15 cellular contexts compared by ENCODE assay signal in genomic region chr3:72127843-72128242, GRCh38.
DNase-seq lines count a peak whose midpoint lies in the region; ATAC-seq and TF ChIP-seq lines count a peak whose summit lies in the region.
"Had no signal": no experiment of that assay in that cellular context is flagged by ENCODE, and none has a peak within 500 bp of the region (broad histone marks: within the 10 kb centered on the region; RNA-seq: fewer than 3 reads in every experiment).

No MANE protein-coding gene starts in this region.

- in situ Hi-C loops in IMR-90 (cut with MboI; ENCODE audit: low sequenced_read_pairs): no loop called here

- H3K9me1 ChIP-seq in IMR-90 (ENCODE audit: insufficient read depth, low read length): no peaks in the 10 kb centered on the region

- H3K9ac ChIP-seq in IMR-90 (ENCODE audit: low read depth, low read length): no peak overlapping the region

- H2AK5ac ChIP-seq in IMR-90 (ENCODE audit: low read depth, low read length): no peak overlapping the region

- peaks cover 7% of the 10 kb centered on the region for H3K27me3 Mint-ChIP-seq in activated T-helper 17 cell treated with anti-CD3 and anti-CD28 coated beads, Interleukin-2, amount 50 U/mL, for 72 hours
- H3K27me3 Mint-ChIP-seq in activated naive CD4-positive, alpha-beta T cell treated with anti-CD3 and anti-CD28 coated beads for 36 hours (ENCODE audit: low read depth): peaks cover 2% of the 10 kb centered on the region
- H3K27me3 Mint-ChIP-seq in chondrocyte (ENCODE audit: low read depth): no peaks in the 10 kb centered on the region

- H4K20me1 ChIP-seq in IMR-90 (ENCODE audit: insufficient read depth, low read length): no peaks in the 10 kb centered on the region

- no peak overlapping the region for H3K14ac ChIP-seq in IMR-90 (replicated peaks; ENCODE audit: low read depth, low read length)

- peak; percentile 49 for DNase-seq in GM03348 (ENCODE audit: low spot score)
- peak; percentile 25 for DNase-seq in IMR-90
- DNase-seq in left lung: no peak
- no peak for DNase-seq in activated naive CD4-positive, alpha-beta T cell treated with anti-CD3 and anti-CD28 coated beads for 36 hours
- DNase-seq in Right ventricle myocardium superior: no peak
- no peak for DNase-seq in chondrocyte (ENCODE audit: low spot score)
- DNase-seq in cardiac septum (ENCODE audit: low spot score): no peak
- DNase-seq: activated CD4-positive, alpha-beta T cell treated with anti-CD3 and anti-CD28 coated beads for 1 hour; CD4-positive, alpha-beta memory T cell; NCI-H1092; NCI-H510A; spleen had no signal

- TF ChIP-seq POLR2A in IMR-90 (IDR thresholded peaks at IDR 0.05; ENCODE audit: low read depth, low read length): no peak

- no peak overlapping the region for H2AFZ ChIP-seq in IMR-90 (replicated peaks; ENCODE audit: low read length, poor library complexity)

- H3K4me2 ChIP-seq in IMR-90 (ENCODE audit: low read depth, low read length): no peak overlapping the region

- no peak overlapping the region for H3K27ac Mint-ChIP-seq in activated T-helper 17 cell treated with anti-CD3 and anti-CD28 coated beads, Interleukin-2, amount 50 U/mL, for 72 hours
- no peak overlapping the region for H3K27ac Mint-ChIP-seq in activated naive CD4-positive, alpha-beta T cell treated with anti-CD3 and anti-CD28 coated beads for 36 hours
- no peak overlapping the region for H3K27ac Mint-ChIP-seq in chondrocyte (ENCODE audit: unreplicated experiment)
- H3K27ac Mint-ChIP-seq: CD4-positive, alpha-beta memory T cell had no signal

- H3K79me1 ChIP-seq in IMR-90 (ENCODE audit: low read depth in 1 of 2, low read length in 2 of 2): no peaks in the 10 kb centered on the region

- H3K27ac ChIP-seq in IMR-90 (ENCODE audit: insufficient read depth, low read length) (no peak overlapping the region), left lung (no peak overlapping the region)
- H3K27ac ChIP-seq: gastroesophageal sphincter, SJSA1, spleen had no signal

- no peak overlapping the region for H2BK5ac ChIP-seq in IMR-90 (ENCODE audit: low read depth, low read length, poor library complexity, severe bottlenecking)

- H3K36me3 Mint-ChIP-seq in activated T-helper 17 cell treated with anti-CD3 and anti-CD28 coated beads, Interleukin-2, amount 50 U/mL, for 72 hours (ENCODE audit: low read depth): no peaks in the 10 kb centered on the region
- H3K36me3 Mint-ChIP-seq in activated naive CD4-positive, alpha-beta T cell treated with anti-CD3 and anti-CD28 coated beads for 36 hours (ENCODE audit: low read depth): no peaks in the 10 kb centered on the region
- H3K36me3 Mint-ChIP-seq in chondrocyte (ENCODE audit: low read depth): peaks cover 1% of the 10 kb centered on the region
- H3K36me3 Mint-ChIP-seq: CD4-positive, alpha-beta memory T cell had no signal

- H3K4ac ChIP-seq in IMR-90 (ENCODE audit: low read depth, low read length): no peak overlapping the region

- no peak for TF ChIP-seq RAD21 in IMR-90 (IDR thresholded peaks at IDR 0.05; ENCODE audit: low read length)

- no peak overlapping the region for H2BK120ac ChIP-seq in IMR-90 (ENCODE audit: low read depth, low read length)

- no peak overlapping the region for H3K18ac ChIP-seq in IMR-90 (ENCODE audit: low read depth, low read length)

- no peak overlapping the region for H3K23ac ChIP-seq in IMR-90 (ENCODE audit: low read depth, low read length)

- H2BK20ac ChIP-seq in IMR-90 (ENCODE audit: low read depth, low read length): no peak overlapping the region

- H3K9me3 ChIP-seq in IMR-90 (ENCODE audit: control insufficient read depth, insufficient read depth, low read length): no peaks in the 10 kb centered on the region; the same call in 1 of the 2 replicates
- no peaks in the 10 kb centered on the region for H3K9me3 ChIP-seq in left lung
- H3K9me3 ChIP-seq: gastroesophageal sphincter, SJSA1 had no signal

- no peaks in the 10 kb centered on the region for H3K4me1 Mint-ChIP-seq in activated T-helper 17 cell treated with anti-CD3 and anti-CD28 coated beads, Interleukin-2, amount 50 U/mL, for 72 hours
- H3K4me1 Mint-ChIP-seq in activated naive CD4-positive, alpha-beta T cell treated with anti-CD3 and anti-CD28 coated beads for 36 hours (ENCODE audit: low read depth): no peaks in the 10 kb centered on the region
- peaks cover 47% of the 10 kb centered on the region for H3K4me1 Mint-ChIP-seq in chondrocyte (ENCODE audit: low read depth)
- H3K4me1 Mint-ChIP-seq: CD4-positive, alpha-beta memory T cell had no signal

- 100% methylated on average over 2 of the region's 3 CpGs; no CpG with 5 or more reads in 1 of the 2 experiments for WGBS in IMR-90 (ENCODE audit: extremely low coverage in 2 of 2, insufficient read length in 1 of 2), 2 experiments

- no peak overlapping the region for H4K91ac ChIP-seq in IMR-90 (ENCODE audit: insufficient read depth, low read depth, low read length)

- H3K36me3 ChIP-seq in IMR-90 (ENCODE audit: control insufficient read depth, insufficient read depth, low read length) (no peaks in the 10 kb centered on the region), left lung (no peaks in the 10 kb centered on the region)
- H3K36me3 ChIP-seq: gastroesophageal sphincter, SJSA1, spleen had no signal

- no peak overlapping the region for H2AK9ac ChIP-seq in IMR-90 (replicated peaks; ENCODE audit: low read depth, low read length, poor library complexity)

- H4K8ac ChIP-seq in IMR-90 (ENCODE audit: low read depth in 2 of 2, low read length in 2 of 2): no peak overlapping the region

- no peak for TF ChIP-seq CTCF in IMR-90 (conservative IDR thresholded peaks at IDR 0.05; ENCODE audit: low read depth, low read length)
- no peak for TF ChIP-seq CTCF in left lung (IDR thresholded peaks at IDR 0.05)
- TF ChIP-seq CTCF in chondrocyte (IDR thresholded peaks at IDR 0.05): no peak

- H3K4me3 ChIP-seq in IMR-90 (ENCODE audit: insufficient read depth, low read depth, low read length) (no peak overlapping the region), left lung (no peak overlapping the region)
- H3K4me3 ChIP-seq: gastroesophageal sphincter, SJSA1, spleen had no signal

- H3K4me1 ChIP-seq in IMR-90 (ENCODE audit: control insufficient read depth, insufficient read depth, low read length) (peaks cover 1% of the 10 kb centered on the region; the same call in 1 of the 2 replicates), left lung (peaks cover 0 to 20% of the 10 kb centered on the region in 2 donors)

- H4K5ac ChIP-seq in IMR-90 (ENCODE audit: low read depth, low read length): no peak overlapping the region

- H3K9me3 Mint-ChIP-seq in activated T-helper 17 cell treated with anti-CD3 and anti-CD28 coated beads, Interleukin-2, amount 50 U/mL, for 72 hours: no peaks in the 10 kb centered on the region
- H3K9me3 Mint-ChIP-seq in activated naive CD4-positive, alpha-beta T cell treated with anti-CD3 and anti-CD28 coated beads for 36 hours: no peaks in the 10 kb centered on the region
- H3K9me3 Mint-ChIP-seq in chondrocyte (ENCODE audit: low read depth): no peaks in the 10 kb centered on the region

- ATAC-seq in IMR-90 (ENCODE audit: low read depth) (no peak), left lung (peak; percentile 55), Right ventricle myocardium superior (ENCODE audit: poor library complexity) (no peak)
- peak; percentile 37 for ATAC-seq in activated T-helper 17 cell treated with anti-CD3 and anti-CD28 coated beads, Interleukin-2, amount 50 U/mL, for 72 hours (replicated peaks)
- ATAC-seq: gastroesophageal sphincter had no signal

- intact Hi-C loops in IMR-90 (cut with micrococcal nuclease): no loop called here
- intact Hi-C loops in left lung (cut with DNase I): no loop called here
- intact Hi-C loops in activated naive CD4-positive, alpha-beta T cell treated with anti-CD3 and anti-CD28 coated beads for 36 hours (cut with micrococcal nuclease): no loop called here
- intact Hi-C loops in Right ventricle myocardium superior (cut with DNase I): no loop called here
- intact Hi-C loops in cardiac septum (cut with DNase I): no loop called here

- CTCF ChIA-PET in IMR-90 (lab: Yijun Ruan, JAX): no interaction called here
- CTCF ChIA-PET in activated naive CD4-positive, alpha-beta T cell treated with anti-CD3 and anti-CD28 coated beads for 36 hours (lab: Charles Lee): no interaction called here

- H3K27me3 ChIP-seq in IMR-90 (ENCODE audit: control insufficient read depth, insufficient read depth, low read length) (peaks cover 7% of the 10 kb centered on the region), left lung (no peaks in the 10 kb centered on the region)
- H3K27me3 ChIP-seq: gastroesophageal sphincter, SJSA1, spleen had no signal

- no peak overlapping the region for H3K4me3 Mint-ChIP-seq in activated T-helper 17 cell treated with anti-CD3 and anti-CD28 coated beads, Interleukin-2, amount 50 U/mL, for 72 hours
- H3K4me3 Mint-ChIP-seq in activated naive CD4-positive, alpha-beta T cell treated with anti-CD3 and anti-CD28 coated beads for 36 hours: no peak overlapping the region
- no peak overlapping the region for H3K4me3 Mint-ChIP-seq in chondrocyte (ENCODE audit: unreplicated experiment)
- H3K4me3 Mint-ChIP-seq: CD4-positive, alpha-beta memory T cell had no signal

- no peak overlapping the region for H2BK15ac ChIP-seq in IMR-90 (ENCODE audit: low read depth, low read length)

- POLR2A ChIA-PET in IMR-90 (lab: Charles Lee; ENCODE audit: unreplicated experiment): no interaction called here

- dilution Hi-C loops in IMR-90 (cut with HindIII; ENCODE audit: low sequenced_read_pairs, unreplicated experiment): no loop called here

- no TSS peak for BruUV-seq in IMR-90 (replicated peaks; lab: Mats Ljungman, UMichigan)

- no peak overlapping the region for H3K56ac ChIP-seq in IMR-90 (ENCODE audit: extremely low read depth, insufficient read depth, low read length)

TF ChIP-seq in IMR-90, 13 proteins besides CTCF, POLR2A, EP300 and RAD21:
- no peak for TF ChIP-seq MXI1 (IDR thresholded peaks at IDR 0.05; ENCODE audit: borderline replicate concordance, low read depth, low read length)

Comparison
In these comparisons a context has a peak if more than half of its experiments do, and no peak if none do; other contexts are left out.
1. DNase-seq: peak in GM03348 (single experiment) and IMR-90 (single experiment); none in left lung (0 of 2), activated naive CD4-positive, alpha-beta T cell treated with anti-CD3 and anti-CD28 coated beads for 36 hours (single experiment), Right ventricle myocardium superior (single experiment), chondrocyte (single experiment) and cardiac septum (single experiment).
2. ATAC-seq: peak in activated T-helper 17 cell treated with anti-CD3 and anti-CD28 coated beads, Interleukin-2, amount 50 U/mL, for 72 hours (single experiment) and left lung (single experiment); none in IMR-90 (single experiment) and Right ventricle myocardium superior (single experiment).